Comparison of ENCODE assay signal across 1 cellular context in the genomic region with DNA sequence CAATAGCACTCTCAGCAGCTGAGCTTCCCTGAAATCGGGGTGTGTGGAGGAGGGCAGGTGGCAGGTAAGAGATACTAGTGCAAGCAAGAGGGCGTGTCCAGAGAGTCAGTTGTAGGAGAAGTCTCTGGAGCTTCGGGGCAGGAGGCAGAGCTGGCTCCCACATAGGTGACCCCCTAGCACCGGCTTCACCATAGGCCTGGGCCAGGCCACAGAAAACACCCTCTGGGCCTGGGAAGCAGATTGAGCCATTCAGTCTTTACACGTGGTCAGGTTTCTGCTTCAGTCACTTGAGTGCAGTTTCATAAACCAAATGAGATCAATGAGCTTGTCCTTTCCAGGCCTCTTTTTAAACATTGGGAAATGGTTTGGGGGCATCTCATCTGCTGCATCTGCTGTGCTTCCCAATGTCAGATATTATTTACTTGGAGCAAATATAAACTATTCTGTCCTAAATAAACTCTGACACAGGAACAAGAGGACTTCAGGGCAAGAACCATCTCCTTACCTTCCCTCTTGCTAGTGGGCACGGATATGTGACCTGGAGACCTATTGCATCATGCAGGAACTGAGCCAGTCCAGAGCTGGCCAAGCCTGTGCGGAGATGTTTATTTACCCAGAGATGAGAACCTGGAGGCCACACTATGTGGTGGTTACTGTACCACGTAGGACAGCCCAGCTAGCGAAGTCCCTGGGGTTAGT.
A peak's percentile ranks its signal among the peaks of the same experiment; 100 is the strongest.
TF ChIP-seq lines count a peak whose summit lies in the region.

No MANE protein-coding gene starts in this region.

TF ChIP-seq in GM12878, 131 proteins besides CTCF, POLR2A, EP300 and RAD21:
- TF ChIP-seq CEBPB (IDR thresholded peaks at IDR 0.05; ENCODE audit: borderline replicate concordance in 1 of 2, low read depth in 2 of 2, low read length in 2 of 2), result 0 out of 4 replicates have a peak, but pooled peaks of 1 of the 2 experiments have one; percentile 5
- TF ChIP-seq RUNX3 (IDR thresholded peaks at IDR 0.05; ENCODE audit: low read length), result peak; percentile 36; the same call in 1 of the 2 replicates
- TF ChIP-seq POU2F2 (IDR thresholded peaks at IDR 0.05; ENCODE audit: borderline replicate concordance, low read depth, low read length), result peak; percentile 2; the same call in 1 of the 3 replicates
- no peak for TF ChIP-seq USF2 (IDR thresholded peaks at IDR 0.05; ENCODE audit: borderline replicate concordance, low read depth, low read length)
- TF ChIP-seq PAX5 (IDR thresholded peaks at IDR 0.05; ENCODE audit: borderline replicate concordance, low read depth, low read length), result no peak
- no peak for TF ChIP-seq CBFB (IDR thresholded peaks at IDR 0.05; ENCODE audit: low read depth)
- no peak for TF ChIP-seq RCOR1 (conservative IDR thresholded peaks at IDR 0.05; ENCODE audit: low read depth, low read length)
- no peak for TF ChIP-seq IRF3 (IDR thresholded peaks at IDR 0.05)
- no peak for TF ChIP-seq GABPA (IDR thresholded peaks at IDR 0.05; ENCODE audit: low read depth)
- TF ChIP-seq ZNF687 (IDR thresholded peaks at IDR 0.05), result peak; percentile 93
- no peak for TF ChIP-seq RELB (IDR thresholded peaks at IDR 0.05; ENCODE audit: low read depth)
- TF ChIP-seq EGR1 (IDR thresholded peaks at IDR 0.05; ENCODE audit: borderline replicate concordance in 1 of 2, low read depth in 2 of 2, low read length in 2 of 2), result no peak
- 0 out of 2 replicates have a peak, but pooled peaks have one; percentile 40 for TF ChIP-seq NR2F1 (conservative IDR thresholded peaks at IDR 0.05)
- TF ChIP-seq MTA3 (IDR thresholded peaks at IDR 0.05; ENCODE audit: borderline replicate concordance, low read length), result 0 out of 2 replicates have a peak, but pooled peaks have one; percentile 61
- no peak for TF ChIP-seq SIN3A (IDR thresholded peaks at IDR 0.05; ENCODE audit: low read depth, low read length)
- no peak for TF ChIP-seq STAT3 (IDR thresholded peaks at IDR 0.05; ENCODE audit: low read depth, low read length)
- TF ChIP-seq IKZF2 (IDR thresholded peaks at IDR 0.05), result peak in 1 of 2 experiments; percentile 6; a peak in 2 of 4 replicates
- no peak for TF ChIP-seq LARP7 (IDR thresholded peaks at IDR 0.05)
- TF ChIP-seq CBX5 (IDR thresholded peaks at IDR 0.05; ENCODE audit: low read depth), result no peak
- peak; percentile 55; the same call in 1 of the 2 replicates for TF ChIP-seq MAX (IDR thresholded peaks at IDR 0.05; ENCODE audit: low read depth, low read length)
- TF ChIP-seq CHD1 (IDR thresholded peaks at IDR 0.05; ENCODE audit: low read depth, low read length), result no peak
- 0 out of 2 replicates have a peak, but pooled peaks have one; percentile 18 for TF ChIP-seq DPF2 (IDR thresholded peaks at IDR 0.05)
- no peak for TF ChIP-seq CREM (IDR thresholded peaks at IDR 0.05; ENCODE audit: low read depth)
- peak; percentile 5; the same call in 1 of the 2 replicates for TF ChIP-seq POLR2AphosphoS2 (IDR thresholded peaks at IDR 0.05; ENCODE audit: low read depth, low read length)
- TF ChIP-seq MYC (IDR thresholded peaks at IDR 0.05; ENCODE audit: insufficient read depth, insufficient read length, insufficient replicate concordance, low read length, severe bottlenecking), result no peak
TF ChIP-seq in GM12878: peak in this region for 10.
